ENCODE assay signal across 8 cellular contexts in genomic region chr12:80778005-80778541, GRCh38.
DNase-seq lines count a peak whose midpoint lies in the region; ATAC-seq and TF ChIP-seq lines count a peak whose summit lies in the region.

No MANE protein-coding gene starts in this region.

- no peak overlapping the region for H3K4me3 Mint-ChIP-seq in activated CD8-positive, alpha-beta memory T cell treated with anti-CD3 and anti-CD28 coated beads, Interleukin-2, amount 10 ng/mL, durations not matched to agents 7 days and 5 days

- H3K79me2 ChIP-seq in OCI-LY3 (ENCODE audit: low read length): no peaks in the 10 kb centered on the region

- H3K4me2 ChIP-seq in OCI-LY3 (ENCODE audit: low read length): peak overlapping the region; percentile 64

- H3K36me3 Mint-ChIP-seq in activated CD8-positive, alpha-beta memory T cell treated with anti-CD3 and anti-CD28 coated beads, Interleukin-2, amount 10 ng/mL, durations not matched to agents 7 days and 5 days: peaks cover 23% of the 10 kb centered on the region

- peaks cover 13% of the 10 kb centered on the region for H3K9me3 Mint-ChIP-seq in activated CD8-positive, alpha-beta memory T cell treated with anti-CD3 and anti-CD28 coated beads, Interleukin-2, amount 10 ng/mL, durations not matched to agents 7 days and 5 days (ENCODE audit: low read depth)

- no peaks in the 10 kb centered on the region for H3K27me3 ChIP-seq in OCI-LY3 (ENCODE audit: low read depth, low read length)
- H3K27me3 ChIP-seq in muscle layer of duodenum (ENCODE audit: low read depth, low read length): no peaks in the 10 kb centered on the region

- peaks cover 30% of the 10 kb centered on the region for H3K4me1 Mint-ChIP-seq in activated CD8-positive, alpha-beta memory T cell treated with anti-CD3 and anti-CD28 coated beads, Interleukin-2, amount 10 ng/mL, durations not matched to agents 7 days and 5 days

- H3K4me3 ChIP-seq in OCI-LY3 (ENCODE audit: low read length): peak overlapping the region; percentile 35; the same call in 1 of the 2 replicates
- no peak overlapping the region for H3K4me3 ChIP-seq in muscle layer of duodenum (ENCODE audit: low read depth in 1 of 2, low read length in 2 of 2)

- peak overlapping the region; percentile 54; the same call in 1 of the 2 replicates for H3K9ac ChIP-seq in OCI-LY3 (ENCODE audit: low read length)

- H3K27ac ChIP-seq in OCI-LY3 (ENCODE audit: low read length) (peak overlapping the region; percentile 99), muscle layer of duodenum (ENCODE audit: low read length) (peak overlapping the region; percentile 49)

- no peak for TF ChIP-seq CTCF in OCI-LY3 (IDR thresholded peaks at IDR 0.05; ENCODE audit: low read depth, low read length)

- H3K36me3 ChIP-seq in OCI-LY3 (replicated peaks; ENCODE audit: low read depth, low read length) (peaks cover 57% of the 10 kb centered on the region), muscle layer of duodenum (ENCODE audit: control insufficient read depth in 1 of 2, insufficient read depth in 2 of 2, low read length in 2 of 2) (no peaks in the 10 kb centered on the region)

- peak; percentile 78 for DNase-seq in activated CD8-positive, alpha-beta memory T cell treated with anti-CD3 and anti-CD28 coated beads, Interleukin-2, amount 10 ng/mL, durations not matched to agents 7 days and 5 days
- no peak for DNase-seq in activated CD8-positive, alpha-beta memory T cell treated with anti-CD3 and anti-CD28 coated beads, Interleukin-2, amount 50 U/mL, for 4 hours
- DNase-seq in HS-5 (ENCODE audit: low read depth) (peak; percentile 89), dermis microvascular lymphatic vessel endothelial cell (ENCODE audit: low read depth in 2 of 2) (peak; percentile 68 to 90), SW 1271 (lab: John Stamatoyannopoulos, UW) (no peak)

- H3K27me3 Mint-ChIP-seq in activated CD8-positive, alpha-beta memory T cell treated with anti-CD3 and anti-CD28 coated beads, Interleukin-2, amount 10 ng/mL, durations not matched to agents 7 days and 5 days: no peaks in the 10 kb centered on the region

- CTCF ChIA-PET in activated CD8-positive, alpha-beta memory T cell treated with anti-CD3 and anti-CD28 coated beads, Interleukin-2, amount 10 ng/mL, durations not matched to agents 7 days and 5 days (lab: Charles Lee): no interaction called here

- peak overlapping the region; percentile 18; the same call in 1 of the 2 replicates for H2AFZ ChIP-seq in OCI-LY3 (ENCODE audit: low read depth, low read length)

- peaks cover 32% of the 10 kb centered on the region for H3K4me1 ChIP-seq in OCI-LY3 (ENCODE audit: low read length)
- peaks cover 5 to 8% of the 10 kb centered on the region in 2 donors for H3K4me1 ChIP-seq in muscle layer of duodenum (ENCODE audit: control insufficient read depth in 1 of 2, insufficient read depth in 2 of 2, low read length in 2 of 2)

- peak; percentile 93 for ATAC-seq in activated CD8-positive, alpha-beta memory T cell treated with anti-CD3 and anti-CD28 coated beads, Interleukin-2, amount 10 ng/mL, durations not matched to agents 7 days and 5 days
- peak; percentile 97 for ATAC-seq in GM21576 (IDR thresholded peaks at IDR 0.05; ENCODE audit: unreplicated experiment)

- H3K9me3 ChIP-seq in OCI-LY3 (ENCODE audit: insufficient read depth, low read length) (peaks cover 41% of the 10 kb centered on the region), muscle layer of duodenum (ENCODE audit: control insufficient read depth in 1 of 2, low read length in 2 of 2) (no peaks in the 10 kb centered on the region)

- H4K20me1 ChIP-seq in OCI-LY3 (ENCODE audit: insufficient read depth, low read length): no peaks in the 10 kb centered on the region

- H3K27ac Mint-ChIP-seq in activated CD8-positive, alpha-beta memory T cell treated with anti-CD3 and anti-CD28 coated beads, Interleukin-2, amount 10 ng/mL, durations not matched to agents 7 days and 5 days: peak overlapping the region; percentile 61

Comparison
In these comparisons a context has a peak if more than half of its experiments do, and no peak if none do; other contexts are left out.
1. DNase-seq: peak in activated CD8-positive, alpha-beta memory T cell treated with anti-CD3 and anti-CD28 coated beads, Interleukin-2, amount 10 ng/mL, durations not matched to agents 7 days and 5 days (single experiment), HS-5 (single experiment) and dermis microvascular lymphatic vessel endothelial cell (2 of 2); none in activated CD8-positive, alpha-beta memory T cell treated with anti-CD3 and anti-CD28 coated beads, Interleukin-2, amount 50 U/mL, for 4 hours (single experiment) and SW 1271 (0 of 2).